15 cellular contexts compared by ENCODE assay signal in genomic region chr9:24413651-24414050, GRCh38.
DNase-seq lines count a peak whose midpoint lies in the region; ATAC-seq, FAIRE-seq and TF ChIP-seq lines count a peak whose summit lies in the region.
"Had no signal": no experiment of that assay in that cellular context is flagged by ENCODE, and none has a peak within 500 bp of the region (broad histone marks: within the 10 kb centered on the region; RNA-seq: fewer than 3 reads in every experiment).

No MANE protein-coding gene starts in this region.

- H3K36me3 ChIP-seq in GM23248 (ENCODE audit: low read depth), result no peaks in the 10 kb centered on the region
- H3K36me3 ChIP-seq in bronchial epithelial cell (ENCODE audit: control insufficient read depth, insufficient read depth, low read length), result no peaks in the 10 kb centered on the region
- no peaks in the 10 kb centered on the region for H3K36me3 ChIP-seq in H7 (replicated peaks; ENCODE audit: control insufficient read depth, insufficient read depth, low read length)
- no peaks in the 10 kb centered on the region for H3K36me3 ChIP-seq in right atrium auricular region
- H3K36me3 ChIP-seq: SJCRH30 had no signal

- H3K27me3 ChIP-seq in GM23248 (replicated peaks; ENCODE audit: insufficient read depth) (no peaks in the 10 kb centered on the region), bronchial epithelial cell (ENCODE audit: control insufficient read depth, insufficient read depth, low read length) (no peaks in the 10 kb centered on the region), foreskin keratinocyte (no peaks in the 10 kb centered on the region), H7 (ENCODE audit: control insufficient read depth, insufficient read depth, low read length) (no peaks in the 10 kb centered on the region), right atrium auricular region (no peaks in the 10 kb centered on the region)
- H3K27me3 ChIP-seq: SJCRH30 had no signal

- H3K4me3 ChIP-seq in GM23248 (no peak overlapping the region), bronchial epithelial cell (ENCODE audit: low read depth, low read length) (no peak overlapping the region), H7 (ENCODE audit: insufficient read depth, low read depth, low read length) (no peak overlapping the region), right atrium auricular region (no peak overlapping the region)
- H3K4me3 ChIP-seq: SJCRH30 had no signal

- in situ Hi-C loops in GM23248 (cut with MboI), result no loop called here

- no peak overlapping the region for H3K4me2 ChIP-seq in GM23248 (ENCODE audit: unreplicated experiment)

- H3K9ac ChIP-seq in GM23248, result no peak overlapping the region

- H2AFZ ChIP-seq in GM23248, result no peak overlapping the region

- H3F3A ChIP-seq in GM23248 (ENCODE audit: insufficient read depth), result no peaks in the 10 kb centered on the region

- H3K9me3 ChIP-seq in GM23248 (ENCODE audit: low read depth), result no peaks in the 10 kb centered on the region
- peaks cover 0 to 5% of the 10 kb centered on the region in 2 donors for H3K9me3 ChIP-seq in right atrium auricular region
- H3K9me3 ChIP-seq: SJCRH30 had no signal

- H3K79me2 ChIP-seq in GM23248 (ENCODE audit: insufficient read depth), result no peaks in the 10 kb centered on the region

- TF ChIP-seq CTCF in bronchial epithelial cell (IDR thresholded peaks at IDR 0.05; ENCODE audit: insufficient read depth, low read length, severe bottlenecking), result no peak
- no peak for TF ChIP-seq CTCF in foreskin keratinocyte (conservative IDR thresholded peaks at IDR 0.05)
- no peak for TF ChIP-seq CTCF in right atrium auricular region (IDR thresholded peaks at IDR 0.05)

- H4K20me1 ChIP-seq in GM23248 (ENCODE audit: insufficient read depth), result no peaks in the 10 kb centered on the region

- H3K9me2 ChIP-seq in GM23248 (ENCODE audit: insufficient read depth), result no peaks in the 10 kb centered on the region

- H3K27ac ChIP-seq in GM23248 (no peak overlapping the region), foreskin keratinocyte (no peak overlapping the region), right atrium auricular region (no peak overlapping the region)
- H3K27ac ChIP-seq: SJCRH30 had no signal

- H3K4me1 ChIP-seq in GM23248 (ENCODE audit: insufficient read depth), result no peaks in the 10 kb centered on the region
- no peaks in the 10 kb centered on the region for H3K4me1 ChIP-seq in foreskin keratinocyte
- no peaks in the 10 kb centered on the region for H3K4me1 ChIP-seq in right atrium auricular region
- H3K4me1 ChIP-seq: SJCRH30 had no signal

- ATAC-seq in foreskin keratinocyte, result no peak
- ATAC-seq in HG03354 (IDR thresholded peaks at IDR 0.05; ENCODE audit: poor library complexity, severe bottlenecking, unreplicated experiment), result no peak
- no peak for ATAC-seq in GM21717 (IDR thresholded peaks at IDR 0.05; ENCODE audit: unreplicated experiment)

- no peak for FAIRE-seq in bronchial epithelial cell (lab: Jason Lieb, UNC)
- FAIRE-seq: GM18507, RCC 7860 had no signal

- peak; percentile 0 for DNase-seq in GM23248
- DNase-seq in NCI-H226, result peak; percentile 2
- DNase-seq in bronchial epithelial cell (ENCODE audit: low read depth), result peak; percentile 26
- peak; percentile 18 to 33 for DNase-seq in foreskin keratinocyte
- DNase-seq in H7, result no peak
- DNase-seq in right atrium auricular region (ENCODE audit: low spot score), result no peak
- DNase-seq: KG1, NCI-H1930, NCI-H2171 treated with DMSO at 0.1 percent for 48 hours, NCI-H510A treated with DMSO at 0.1 percent for 48 hours, SJCRH30 had no signal

- 7 to 14% methylated on average over 2 of the region's 2 CpGs for WGBS in GM23248 (ENCODE audit: low coverage in 1 of 2, low lambda C conversion rate in 2 of 2, missing lambda C conversion rate in 2 of 2), 2 experiments

Comparison
In these comparisons a context has a peak if more than half of its experiments do, and no peak if none do; other contexts are left out.
1. DNase-seq: peak in GM23248 (single experiment), NCI-H226 (single experiment), bronchial epithelial cell (single experiment) and foreskin keratinocyte (2 of 2); none in H7 (single experiment) and right atrium auricular region (single experiment).